Comparison of ENCODE assay signal across 14 cellular contexts in the genomic region with DNA sequence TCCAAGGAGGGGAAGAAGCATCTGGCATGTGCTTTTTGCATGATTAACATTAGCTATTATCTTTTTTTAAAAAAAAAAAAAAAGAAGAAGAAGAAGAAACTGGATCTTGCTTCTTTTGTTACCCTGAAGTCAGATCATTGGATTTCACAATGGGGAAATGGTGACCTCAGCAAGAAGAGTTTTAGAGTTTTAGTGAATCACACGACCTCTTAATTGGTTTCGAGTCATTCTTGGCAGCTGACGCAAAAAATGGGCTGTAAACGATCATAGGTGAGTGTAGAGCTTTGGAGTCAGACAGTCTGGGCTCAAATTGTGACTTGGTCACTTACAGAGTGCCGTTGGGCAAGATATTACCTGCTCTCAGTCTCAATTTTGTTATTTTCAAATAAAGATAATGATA. TPM values are rescaled to one million over a fixed set of nuclear protein-coding genes. Genes with fewer than 3 reads are reported as not detected.
DNase-seq lines count a peak whose midpoint lies in the region; ATAC-seq and TF ChIP-seq lines count a peak whose summit lies in the region.
"Had no signal": no experiment of that assay in that cellular context is flagged by ENCODE, and none has a peak within 500 bp of the region (broad histone marks: within the 10 kb centered on the region; RNA-seq: fewer than 3 reads in every experiment).

No MANE protein-coding gene starts in this region.

- DNase-seq in AML-193 (lab: John Stamatoyannopoulos, UW) (peak; percentile 37 to 49), LHCN-M2 (ENCODE audit: low read depth) (peak; percentile 40), RWPE1 (ENCODE audit: low spot score) (peak; percentile 68), glutamatergic neuron (no peak), NCI-H510A (lab: John Stamatoyannopoulos, UW) (no peak), HCEC 1CT (no peak)
- no peak for DNase-seq in activated CD4-positive, alpha-beta T cell treated with anti-CD3 and anti-CD28 coated beads, Interleukin-2, amount 10 ng/mL, durations not matched to agents 7 days and 5 days
- DNase-seq: activated naive CD8-positive, alpha-beta T cell treated with anti-CD3 and anti-CD28 coated beads for 36 hours; CD4-positive, CD25-positive, alpha-beta regulatory T cell; effector memory CD8-positive, alpha-beta T cell; MM.1S; pancreas had no signal

- ATAC-seq in HG03460 (IDR thresholded peaks at IDR 0.05; ENCODE audit: unreplicated experiment) = no peak
- ATAC-seq: effector memory CD8-positive, alpha-beta T cell had no signal

- H3K4me3 Mint-ChIP-seq in glutamatergic neuron (ENCODE audit: unreplicated experiment) = no peak overlapping the region
- H3K4me3 Mint-ChIP-seq in activated CD4-positive, alpha-beta T cell treated with anti-CD3 and anti-CD28 coated beads, Interleukin-2, amount 10 ng/mL, durations not matched to agents 7 days and 5 days = no peak overlapping the region
- H3K4me3 Mint-ChIP-seq: activated naive CD8-positive, alpha-beta T cell treated with anti-CD3 and anti-CD28 coated beads for 36 hours; CD4-positive, CD25-positive, alpha-beta regulatory T cell; effector memory CD8-positive, alpha-beta T cell had no signal

- peak overlapping the region; percentile 23 for H3K27ac Mint-ChIP-seq in glutamatergic neuron (ENCODE audit: unreplicated experiment)
- no peak overlapping the region for H3K27ac Mint-ChIP-seq in activated CD4-positive, alpha-beta T cell treated with anti-CD3 and anti-CD28 coated beads, Interleukin-2, amount 10 ng/mL, durations not matched to agents 7 days and 5 days
- H3K27ac Mint-ChIP-seq: activated naive CD8-positive, alpha-beta T cell treated with anti-CD3 and anti-CD28 coated beads for 36 hours; CD4-positive, CD25-positive, alpha-beta regulatory T cell; effector memory CD8-positive, alpha-beta T cell had no signal

- no peak overlapping the region for H3K27ac ChIP-seq in RWPE1
- H3K27ac ChIP-seq: SJCRH30 had no signal

- CTCF ChIA-PET in RWPE1 (lab: Yijun Ruan, JAX) = interaction anchor here (0.6 kb wide), 1 partner anchor 349 kb away, joined by 7 read pairs; no protein-coding TSS in a partner anchor
- CTCF ChIA-PET in activated CD4-positive, alpha-beta T cell treated with anti-CD3 and anti-CD28 coated beads, Interleukin-2, amount 10 ng/mL, durations not matched to agents 7 days and 5 days (lab: Charles Lee) = interaction anchor here (0.6 kb wide), 1 partner anchor 56 kb away, joined by 3 read pairs; no protein-coding TSS in a partner anchor

- peaks cover 2% of the 10 kb centered on the region for H3K9me3 Mint-ChIP-seq in glutamatergic neuron (ENCODE audit: unreplicated experiment)
- no peaks in the 10 kb centered on the region for H3K9me3 Mint-ChIP-seq in activated CD4-positive, alpha-beta T cell treated with anti-CD3 and anti-CD28 coated beads, Interleukin-2, amount 10 ng/mL, durations not matched to agents 7 days and 5 days
- H3K9me3 Mint-ChIP-seq: activated naive CD8-positive, alpha-beta T cell treated with anti-CD3 and anti-CD28 coated beads for 36 hours; effector memory CD8-positive, alpha-beta T cell had no signal

- TF ChIP-seq CTCF in RWPE1 (conservative IDR thresholded peaks at IDR 0.05; ENCODE audit: low read depth) (no peak), glutamatergic neuron (IDR thresholded peaks at IDR 0.05; ENCODE audit: partially characterized antibody, unreplicated experiment) (no peak)

- H3K4me1 Mint-ChIP-seq in glutamatergic neuron (ENCODE audit: low read depth, unreplicated experiment) = peaks cover 21% of the 10 kb centered on the region
- H3K4me1 Mint-ChIP-seq in activated CD4-positive, alpha-beta T cell treated with anti-CD3 and anti-CD28 coated beads, Interleukin-2, amount 10 ng/mL, durations not matched to agents 7 days and 5 days = no peaks in the 10 kb centered on the region
- H3K4me1 Mint-ChIP-seq: CD4-positive, CD25-positive, alpha-beta regulatory T cell had no signal

- H3K36me3 Mint-ChIP-seq in glutamatergic neuron (ENCODE audit: unreplicated experiment) = no peaks in the 10 kb centered on the region
- H3K36me3 Mint-ChIP-seq in activated CD4-positive, alpha-beta T cell treated with anti-CD3 and anti-CD28 coated beads, Interleukin-2, amount 10 ng/mL, durations not matched to agents 7 days and 5 days (ENCODE audit: low read depth) = no peaks in the 10 kb centered on the region
- H3K36me3 Mint-ChIP-seq: activated naive CD8-positive, alpha-beta T cell treated with anti-CD3 and anti-CD28 coated beads for 36 hours; CD4-positive, CD25-positive, alpha-beta regulatory T cell had no signal

- no peaks in the 10 kb centered on the region for H3K27me3 Mint-ChIP-seq in glutamatergic neuron (ENCODE audit: unreplicated experiment)
- peaks cover 35% of the 10 kb centered on the region for H3K27me3 Mint-ChIP-seq in activated CD4-positive, alpha-beta T cell treated with anti-CD3 and anti-CD28 coated beads, Interleukin-2, amount 10 ng/mL, durations not matched to agents 7 days and 5 days

- POLR2A ChIA-PET in RWPE1 (lab: Yijun Ruan, JAX; ENCODE audit: low non-redundant PET) = no interaction called here
- POLR2A ChIA-PET in activated CD4-positive, alpha-beta T cell treated with anti-CD3 and anti-CD28 coated beads, Interleukin-2, amount 10 ng/mL, durations not matched to agents 7 days and 5 days (lab: Charles Lee) = no interaction called here

RNA-seq across cellular contexts. Expression of gene PGBD5, which starts 33.3 kb away (rescaled TPM):
- total RNA-seq in LHCN-M2 (2014; rRNA removed) (0.06 and 0.29 TPM in 2 replicates), glutamatergic neuron (ENCODE audit: unreplicated experiment) (72.4 TPM)
- 0.34 TPM for polyA plus RNA-seq in LHCN-M2 (2012)
- not detected for total RNA-seq in activated CD4-positive, alpha-beta T cell treated with anti-CD3 and anti-CD28 coated beads, Interleukin-2, amount 10 ng/mL, durations not matched to agents 7 days and 5 days
- total RNA-seq: activated naive CD8-positive, alpha-beta T cell treated with anti-CD3 and anti-CD28 coated beads for 36 hours; CD4-positive, CD25-positive, alpha-beta regulatory T cell had no signal
- polyA plus RNA-seq: CD4-positive, CD25-positive, alpha-beta regulatory T cell had no signal

Comparison
In these comparisons a context has a peak if more than half of its experiments do, and no peak if none do; other contexts are left out.
1. DNase-seq: peak in AML-193 (2 of 2), LHCN-M2 (single experiment) and RWPE1 (single experiment); none in glutamatergic neuron (single experiment), NCI-H510A (single experiment), activated CD4-positive, alpha-beta T cell treated with anti-CD3 and anti-CD28 coated beads, Interleukin-2, amount 10 ng/mL, durations not matched to agents 7 days and 5 days (single experiment) and HCEC 1CT (single experiment).
2. RNA of gene PGBD5, which starts 33.3 kb away (total RNA-seq): 72.4 TPM in glutamatergic neuron (single experiment); 0.06 to 0.29 TPM in LHCN-M2 and not detected in activated CD4-positive, alpha-beta T cell treated with anti-CD3 and anti-CD28 coated beads, Interleukin-2, amount 10 ng/mL, durations not matched to agents 7 days and 5 days; every median in the first group is over 10 times any median in the second.